14 cellular contexts compared by ENCODE assay signal in the genomic region with DNA sequence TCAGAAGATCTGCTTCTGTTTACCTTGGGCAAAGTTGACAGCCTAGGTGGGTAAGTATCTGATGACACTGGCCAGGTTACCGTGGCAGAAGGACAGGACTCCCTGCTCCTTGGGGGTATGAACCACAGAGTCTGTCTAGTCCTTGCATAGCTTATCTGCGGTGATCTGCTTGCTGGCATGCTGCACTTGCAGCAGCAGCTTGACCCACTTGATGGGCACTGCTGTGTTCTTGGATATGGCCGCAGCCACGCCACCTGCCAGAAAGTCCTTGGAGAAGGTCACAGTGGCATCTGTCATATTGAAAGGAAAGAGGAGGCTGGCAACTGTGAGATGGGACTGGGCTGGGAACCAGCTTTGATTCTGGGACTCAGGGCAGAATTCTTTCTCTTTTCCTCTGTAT. TPM values are rescaled to one million over a fixed set of nuclear protein-coding genes. Genes with fewer than 3 reads are reported as not detected.
DNase-seq lines count a peak whose midpoint lies in the region; ATAC-seq lines count a peak whose summit lies in the region.
"Had no signal": no experiment of that assay in that cellular context is flagged by ENCODE, and none has a peak within 500 bp of the region (broad histone marks: within the 10 kb centered on the region; RNA-seq: fewer than 3 reads in every experiment).

No MANE protein-coding gene starts in this region.

- H3K4me1 Mint-ChIP-seq in stimulated activated memory B cell treated with anti-CD40 and anti-IgM and Interleukin-4, amounts not matched to agents 10 μg/mL and 1 μg/mL and 100 μg/mL, for 72 hours: no peaks in the 10 kb centered on the region
- H3K4me1 Mint-ChIP-seq: B cell, GM23338 had no signal

- H3K27me3 Mint-ChIP-seq in stimulated activated memory B cell treated with anti-CD40 and anti-IgM and Interleukin-4, amounts not matched to agents 10 μg/mL and 1 μg/mL and 100 μg/mL, for 72 hours: no peaks in the 10 kb centered on the region

- peak; percentile 87 for DNase-seq in G401 (ENCODE audit: low spot score)
- DNase-seq in NCI-H524 (lab: John Stamatoyannopoulos, UW): peak; percentile 58 to 87
- peak; percentile 46 for DNase-seq in cerebellum (ENCODE audit: low spot score)
- DNase-seq in head of caudate nucleus: no peak
- no peak for DNase-seq in pons (ENCODE audit: low spot score)
- DNase-seq: Calu3; CD8-positive, alpha-beta T cell; DMS53; DND-41; EL; H7 had no signal

- H3K36me3 Mint-ChIP-seq in stimulated activated memory B cell treated with anti-CD40 and anti-IgM and Interleukin-4, amounts not matched to agents 10 μg/mL and 1 μg/mL and 100 μg/mL, for 72 hours: no peaks in the 10 kb centered on the region
- H3K36me3 Mint-ChIP-seq: CD8-positive, alpha-beta T cell had no signal

- H3K4me3 Mint-ChIP-seq in stimulated activated memory B cell treated with anti-CD40 and anti-IgM and Interleukin-4, amounts not matched to agents 10 μg/mL and 1 μg/mL and 100 μg/mL, for 72 hours: no peak overlapping the region
- H3K4me3 Mint-ChIP-seq: B cell; CD8-positive, alpha-beta T cell; GM23338 had no signal

- intact Hi-C loops in head of caudate nucleus (cut with DNase I): no loop called here

- H3K27ac Mint-ChIP-seq in stimulated activated memory B cell treated with anti-CD40 and anti-IgM and Interleukin-4, amounts not matched to agents 10 μg/mL and 1 μg/mL and 100 μg/mL, for 72 hours: no peak overlapping the region
- H3K27ac Mint-ChIP-seq: B cell; CD8-positive, alpha-beta T cell; GM23338 had no signal

- ATAC-seq in stimulated activated memory B cell treated with anti-CD40 and anti-IgM and Interleukin-4, amounts not matched to agents 10 μg/mL and 1 μg/mL and 100 μg/mL, for 72 hours: peak; percentile 26
- ATAC-seq: CD8-positive, alpha-beta T cell; GM23338 had no signal

- in situ Hi-C loops in G401 (cut with HindIII; ENCODE audit: low sequenced_read_pairs): no loop called here

- no peaks in the 10 kb centered on the region for H3K9me3 Mint-ChIP-seq in stimulated activated memory B cell treated with anti-CD40 and anti-IgM and Interleukin-4, amounts not matched to agents 10 μg/mL and 1 μg/mL and 100 μg/mL, for 72 hours
- H3K9me3 Mint-ChIP-seq: CD8-positive, alpha-beta T cell; GM23338 had no signal

RNA-seq across cellular contexts. Expression of a gene that starts 35.9 kb away (rescaled TPM):
- 22.4 and 47.3 TPM in 2 replicates for total RNA-seq in G401 (2014; rRNA removed; shearing (Covaris generic))
- 28.0 TPM for total RNA-seq in cerebellum

Comparison
In these comparisons a context has a peak if more than half of its experiments do, and no peak if none do; other contexts are left out.
1. DNase-seq: peak in G401 (single experiment), NCI-H524 (2 of 2) and cerebellum (single experiment); none in head of caudate nucleus (0 of 42) and pons (single experiment).